Comparison of ENCODE assay signal across 19 cellular contexts in genomic region chr16:67864594-67864993, GRCh38. TPM values are rescaled to one million over a fixed set of nuclear protein-coding genes. Genes with fewer than 3 reads are reported as not detected.
DNase-seq lines count a peak whose midpoint lies in the region; ATAC-seq, FAIRE-seq and TF ChIP-seq lines count a peak whose summit lies in the region.
"Had no signal": no experiment of that assay in that cellular context is flagged by ENCODE, and none has a peak within 500 bp of the region (broad histone marks: within the 10 kb centered on the region; RNA-seq: fewer than 3 reads in every experiment).

No MANE protein-coding gene starts in this region.

- CTCF ChIA-PET in A549 (lab: Yijun Ruan, JAX) = interaction anchor here (0.6 to 9.3 kb wide), 10 partner anchors 9 to 580 kb away, joined by 3 to 86 read pairs (median 4); partner anchors contain the start of gene NRN1L
- CTCF ChIA-PET in GM12878 (lab: Yijun Ruan, JAX) = interaction anchor here (1.3 to 6.5 kb wide), 3 partner anchors 16 to 192 kb away, joined by 3 to 53 read pairs (median 11); no protein-coding TSS in a partner anchor

- H3K79me2 ChIP-seq in GM12878 (ENCODE audit: control insufficient read depth, insufficient read depth, low read length) (peaks cover 23% of the 10 kb centered on the region), osteoblast (ENCODE audit: insufficient read depth, low read length) (peaks cover 87% of the 10 kb centered on the region)

- TF ChIP-seq RAD21 in A549 (conservative IDR thresholded peaks at IDR 0.05 in 1 of 2, IDR thresholded peaks at IDR 0.05 in 1 of 2) = no peak
- TF ChIP-seq RAD21 in GM12878 (IDR thresholded peaks at IDR 0.05; ENCODE audit: insufficient read depth, low read depth, low read length) = no peak

- peaks cover 7% of the 10 kb centered on the region for H3K4me1 Mint-ChIP-seq in T-helper 1 cell treated with Interleukin-12 subunit alpha and Interleukin-12 subunit beta and Interleukin-4 antibody, amounts not matched to agents 30 μg/mL and 1 μg/mL, for 36 hours (ENCODE audit: low read depth)

- H3K27ac ChIP-seq in A549 (no peak overlapping the region), GM12878 (ENCODE audit: control insufficient read depth, insufficient read depth) (no peak overlapping the region), osteoblast (ENCODE audit: low read depth, low read length) (peak overlapping the region; percentile 56)
- H3K27ac ChIP-seq: epithelial cell of prostate had no signal

- H3K27me3 Mint-ChIP-seq in T-helper 1 cell treated with Interleukin-12 subunit alpha and Interleukin-12 subunit beta and Interleukin-4 antibody, amounts not matched to agents 30 μg/mL and 1 μg/mL, for 36 hours (ENCODE audit: low read depth) = no peaks in the 10 kb centered on the region
- H3K27me3 Mint-ChIP-seq: CD4-positive, alpha-beta memory T cell had no signal

- H4K20me1 ChIP-seq in GM12878 (ENCODE audit: control insufficient read depth, insufficient read depth) (0 out of 2 replicates have a peak, but pooled peaks cover 9% of the 10 kb centered on the region), osteoblast (ENCODE audit: insufficient read depth, low read length) (peaks cover 44% of the 10 kb centered on the region)

- no TSS peak for BruUV-seq in GM12878 (replicated peaks; lab: Mats Ljungman, UMichigan)

- H3K4me1 ChIP-seq in A549 = peaks cover 32% of the 10 kb centered on the region
- no peaks in the 10 kb centered on the region for H3K4me1 ChIP-seq in GM12878 (ENCODE audit: control insufficient read depth, insufficient read depth, low read length)
- peaks cover 37% of the 10 kb centered on the region for H3K4me1 ChIP-seq in osteoblast (ENCODE audit: insufficient read depth, low read length)

- intact Hi-C loops in GM12878 (cut with micrococcal nuclease; ENCODE audit: unreplicated experiment) = no loop called here

- H3K9me3 Mint-ChIP-seq in T-helper 1 cell treated with Interleukin-12 subunit alpha and Interleukin-12 subunit beta and Interleukin-4 antibody, amounts not matched to agents 30 μg/mL and 1 μg/mL, for 36 hours = no peaks in the 10 kb centered on the region
- H3K9me3 Mint-ChIP-seq: CD4-positive, alpha-beta memory T cell had no signal

- ATAC-seq in A549 (peak; percentile 32 to 57; a peak in 4 of 6 replicates), GM12878 (peak; percentile 31; the same call in 1 of the 3 replicates), HG03460 (IDR thresholded peaks at IDR 0.05; ENCODE audit: unreplicated experiment) (no peak), GM21576 (IDR thresholded peaks at IDR 0.05; ENCODE audit: unreplicated experiment) (no peak)

- POLR2A ChIA-PET in A549 (lab: Yijun Ruan, JAX) (no interaction called here), GM12878 (lab: Charles Lee) (no interaction called here)

- H3K4me3 ChIP-seq in A549 (no peak overlapping the region), GM12878 (no peak overlapping the region), osteoblast (ENCODE audit: insufficient read depth, low read length) (no peak overlapping the region)

- SMC1A ChIA-PET in GM12878 (lab: Charles Lee; ENCODE audit: uncharacterized antibody, unreplicated experiment) = interaction anchor here (1.4 to 1.5 kb wide), 2 partner anchors 46 to 48 kb away, joined by 4 to 5 read pairs; no protein-coding TSS in a partner anchor

- in situ Hi-C loops in GM12878 (cut with MboI) = no loop called here

- H3K36me3 ChIP-seq in GM12878 (ENCODE audit: control insufficient read depth in 2 of 2, insufficient read depth in 2 of 2, low read length in 1 of 2) = peaks cover 16 to 28% of the 10 kb centered on the region in 2 experiments
- H3K36me3 ChIP-seq in osteoblast (ENCODE audit: insufficient read depth, low read length) = peaks cover 59% of the 10 kb centered on the region

- no peak for TF ChIP-seq POLR2A in A549 (IDR thresholded peaks at IDR 0.05; ENCODE audit: low read length)
- no peak for TF ChIP-seq POLR2A in GM12878 (IDR thresholded peaks at IDR 0.05; ENCODE audit: low read depth, low read length)

- TF ChIP-seq EP300 in A549 (IDR thresholded peaks at IDR 0.05) (no peak), GM12878 (IDR thresholded peaks at IDR 0.05; ENCODE audit: borderline replicate concordance in 1 of 2, control insufficient read depth in 1 of 2, low read depth in 2 of 2, low read length in 2 of 2) (no peak)

- WGBS in A549 (ENCODE audit: missing lambda C conversion rate) = 83% methylated on average over 2 of the region's 2 CpGs
- WGBS in GM12878 (ENCODE audit: insufficient coverage, insufficient replicate concordance, low lambda C conversion rate, missing lambda C conversion rate) = 67% methylated on average over 2 of the region's 2 CpGs

- H2AFZ ChIP-seq in GM12878 (ENCODE audit: control insufficient read depth, low read depth, low read length) = no peak overlapping the region
- H2AFZ ChIP-seq in osteoblast (ENCODE audit: low read length) = no peak overlapping the region

- H3K27me3 ChIP-seq in GM12878 (replicated peaks in 1 of 2; ENCODE audit: control insufficient read depth in 2 of 2, insufficient read depth in 2 of 2, low read length in 1 of 2) = no peaks in the 10 kb centered on the region
- no peaks in the 10 kb centered on the region for H3K27me3 ChIP-seq in osteoblast (ENCODE audit: insufficient read depth, low read length)

- H3K9ac ChIP-seq in GM12878 (ENCODE audit: control insufficient read depth, insufficient read depth, low read length) = no peak overlapping the region

- DNase-seq in T-helper 1 cell (no peak), A549 (ENCODE audit: low read depth in 1 of 2, low spot score in 1 of 2) (no peak), GM12878 (ENCODE audit: low read depth, low spot score) (no peak), osteoblast (ENCODE audit: insufficient read length, low spot score, missing footprints) (peak; percentile 22), SKM-1 treated with dmso at 0.1 percent for 144 hours (lab: John Stamatoyannopoulos, UW; ENCODE audit: unreplicated experiment) (no peak)
- DNase-seq: activated CD4-positive, alpha-beta T cell treated with anti-CD3 and anti-CD28 coated beads, Interleukin-2, amount 50 U/mL, for 48 hours; activated effector memory CD4-positive, alpha-beta T cell treated with Interleukin-2 at 50 U/mL for 16 hours; CD4-positive, alpha-beta memory T cell; GOT3 had no signal

- peaks cover 12% of the 10 kb centered on the region for H3K36me3 Mint-ChIP-seq in T-helper 1 cell treated with Interleukin-12 subunit alpha and Interleukin-12 subunit beta and Interleukin-4 antibody, amounts not matched to agents 30 μg/mL and 1 μg/mL, for 36 hours (ENCODE audit: low read depth)

- H3K4me2 ChIP-seq in A549 (no peak overlapping the region), GM12878 (ENCODE audit: control insufficient read depth, insufficient read depth) (no peak overlapping the region), osteoblast (ENCODE audit: insufficient read depth, low read length) (no peak overlapping the region)

- TF ChIP-seq CTCF in A549 (IDR thresholded peaks at IDR 0.05) (no peak), GM12878 (IDR thresholded peaks at IDR 0.05 in 2 of 3, conservative IDR thresholded peaks at IDR 0.05 in 1 of 3; ENCODE audit: control insufficient read depth in 2 of 3, extremely low read depth in 1 of 3, insufficient read depth in 1 of 3, low read depth in 3 of 3, low read length in 3 of 3) (no peak), osteoblast (IDR thresholded peaks at IDR 0.05; ENCODE audit: extremely low read depth, low read depth, low read length) (no peak)

- no peaks in the 10 kb centered on the region for H3K9me3 ChIP-seq in A549
- no peaks in the 10 kb centered on the region for H3K9me3 ChIP-seq in GM12878 (replicated peaks; ENCODE audit: control insufficient read depth, insufficient read depth, low read length)
- H3K9me3 ChIP-seq in osteoblast (ENCODE audit: low read depth, low read length) = no peaks in the 10 kb centered on the region

- no peak overlapping the region for H3K4me3 Mint-ChIP-seq in T-helper 1 cell treated with Interleukin-12 subunit alpha and Interleukin-12 subunit beta and Interleukin-4 antibody, amounts not matched to agents 30 μg/mL and 1 μg/mL, for 36 hours
- H3K4me3 Mint-ChIP-seq: CD4-positive, alpha-beta memory T cell had no signal

- FAIRE-seq in A549 (lab: Jason Lieb, UNC) (no peak), GM12878 (lab: Jason Lieb, UNC) (no peak)
- FAIRE-seq: RCC 7860 had no signal

- peak overlapping the region; percentile 26 for H3K27ac Mint-ChIP-seq in T-helper 1 cell treated with Interleukin-12 subunit alpha and Interleukin-12 subunit beta and Interleukin-4 antibody, amounts not matched to agents 30 μg/mL and 1 μg/mL, for 36 hours

- RAD21 ChIA-PET in GM12878 (lab: Charles Lee; ENCODE audit: unreplicated experiment) = interaction anchor here (0.6 to 2.1 kb wide), 3 partner anchors 45 to 192 kb away, joined by 3 to 12 read pairs (median 6); no protein-coding TSS in a partner anchor

RNA-seq across cellular contexts. Expression of gene EDC4, which starts 8.3 kb away (rescaled TPM):
- polyA plus RNA-seq in A549 (2011; rRNA removed) = 21.0 and 35.3 TPM in 2 replicates
- polyA plus RNA-seq in A549 (2012; cell fraction: cytosol; rRNA removed) = 59.8 and 74.8 TPM in 2 replicates
- 294 and 395 TPM in 2 replicates for polyA plus RNA-seq in A549 (2012; cell fraction: nucleus; rRNA removed)
- polyA plus RNA-seq in A549 (2017; fragmentation: RNase III; extraction: RNeasy Plus Mini Kit Qiagen cat#74134 plus additional on column Dnase treatment) = 54.9 to 60.4 TPM (median 58.1 TPM) in 3 replicates
- 75.8 and 94.7 TPM in 2 replicates for polyA minus RNA-seq in A549 (2011; rRNA and poly(A)+ RNA removed)
- total RNA-seq in GM12878 (2013; cell fraction: nucleolus; rRNA removed) = 75.8 and 77.6 TPM in 2 replicates
- 50.3 and 53.7 TPM in 2 replicates for total RNA-seq in GM12878 (2014; rRNA removed)
- total RNA-seq in GM12878 (2014; rRNA removed; fragmentation: Illumina TruSeq; extraction: Trizol) = 38.1 and 42.1 TPM in 2 replicates
- 71.7 and 78.5 TPM in 2 replicates for total RNA-seq in GM12878 (2021)
- polyA plus RNA-seq in GM12878 (2011; ENCODE audit: low read depth) = 26.0 TPM
- 18.7 and 37.8 TPM in 2 replicates for polyA plus RNA-seq in GM12878 (2011; rRNA removed)
- polyA plus RNA-seq in GM12878 (2011; cell fraction: cytosol; rRNA removed) = 47.8 and 57.6 TPM in 2 replicates
- 232 and 265 TPM in 2 replicates for polyA plus RNA-seq in GM12878 (2011; cell fraction: nucleus; rRNA removed)
- polyA plus RNA-seq in GM12878 (2012) = 44.4 and 51.4 TPM in 2 replicates
- 24.1 and 53.0 TPM in 2 replicates for polyA plus RNA-seq in GM12878 (2014; fragmentation: Illumina TruSeq; extraction: Trizol)
- 1 to 10 TPM; 1.2 to 2.2 TPM for polyA plus RNA-seq in GM12878 (2014; fragmentation: Nextera tagmentation; extraction: Ambion mirVana)
- polyA plus RNA-seq in GM12878 (2014; rRNA removed) = 56.1 and 63.2 TPM in 2 replicates
- 10 to 100 TPM; 82.2 to 86.0 TPM for polyA plus RNA-seq in GM12878 (2016; fragmentation: Nextera tagmentation; extraction: Ambion mirVana)
- 70.8 and 109 TPM in 2 replicates for polyA minus RNA-seq in GM12878 (2011; rRNA and poly(A)+ RNA removed)
- polyA minus RNA-seq in GM12878 (2011; cell fraction: cytosol; rRNA and poly(A)+ RNA removed) = 38.8 and 51.8 TPM in 2 replicates
- 39.8 and 66.8 TPM in 2 replicates for polyA minus RNA-seq in GM12878 (2011; cell fraction: nucleus; rRNA and poly(A)+ RNA removed)
- 45.7 and 60.8 TPM in 2 replicates for total RNA-seq in osteoblast

RNA-seq across cellular contexts. Expression of gene CENPT, which starts 17.1 kb away (rescaled TPM):
- polyA plus RNA-seq in A549 (2011; rRNA removed) = 18.2 and 19.1 TPM in 2 replicates
- polyA plus RNA-seq in A549 (2012; cell fraction: cytosol; rRNA removed) = 40.2 and 42.7 TPM in 2 replicates
- polyA plus RNA-seq in A549 (2012; cell fraction: nucleus; rRNA removed) = 322 and 345 TPM in 2 replicates
- 35.9 to 40.3 TPM (median 36.9 TPM) in 3 replicates for polyA plus RNA-seq in A549 (2017; fragmentation: RNase III; extraction: RNeasy Plus Mini Kit Qiagen cat#74134 plus additional on column Dnase treatment)
- 23.4 and 24.1 TPM in 2 replicates for polyA minus RNA-seq in A549 (2011; rRNA and poly(A)+ RNA removed)
- 55.0 and 58.0 TPM in 2 replicates for total RNA-seq in GM12878 (2013; cell fraction: nucleolus; rRNA removed)
- 26.7 and 29.0 TPM in 2 replicates for total RNA-seq in GM12878 (2014; rRNA removed)
- 14.9 and 15.1 TPM in 2 replicates for total RNA-seq in GM12878 (2014; rRNA removed; fragmentation: Illumina TruSeq; extraction: Trizol)
- 31.4 and 36.6 TPM in 2 replicates for total RNA-seq in GM12878 (2021)
- polyA plus RNA-seq in GM12878 (2011; ENCODE audit: low read depth) = 15.2 TPM
- polyA plus RNA-seq in GM12878 (2011; rRNA removed) = 16.2 and 22.4 TPM in 2 replicates
- polyA plus RNA-seq in GM12878 (2011; cell fraction: cytosol; rRNA removed) = 29.9 and 40.6 TPM in 2 replicates
- polyA plus RNA-seq in GM12878 (2011; cell fraction: nucleus; rRNA removed) = 311 and 313 TPM in 2 replicates
- 30.9 and 36.2 TPM in 2 replicates for polyA plus RNA-seq in GM12878 (2012)
- polyA plus RNA-seq in GM12878 (2014; fragmentation: Illumina TruSeq; extraction: Trizol) = 9.4 and 20.1 TPM in 2 replicates
- 1 to 10 TPM; 1.1 to 5.7 TPM for polyA plus RNA-seq in GM12878 (2014; fragmentation: Nextera tagmentation; extraction: Ambion mirVana)
- 44.4 and 51.2 TPM in 2 replicates for polyA plus RNA-seq in GM12878 (2014; rRNA removed)
- 10 to 100 TPM; 41.7 to 45.7 TPM for polyA plus RNA-seq in GM12878 (2016; fragmentation: Nextera tagmentation; extraction: Ambion mirVana)
- polyA minus RNA-seq in GM12878 (2011; rRNA and poly(A)+ RNA removed) = 8.7 and 19.5 TPM in 2 replicates
- polyA minus RNA-seq in GM12878 (2011; cell fraction: cytosol; rRNA and poly(A)+ RNA removed) = 8.7 and 11.4 TPM in 2 replicates
- polyA minus RNA-seq in GM12878 (2011; cell fraction: nucleus; rRNA and poly(A)+ RNA removed) = 29.0 and 39.4 TPM in 2 replicates
- total RNA-seq in osteoblast = 24.2 and 25.6 TPM in 2 replicates

RNA-seq across cellular contexts. Expression of gene NUTF2, which starts 17.9 kb away (rescaled TPM):
- 168 and 209 TPM in 2 replicates for polyA plus RNA-seq in A549 (2011; rRNA removed)
- 585 and 606 TPM in 2 replicates for polyA plus RNA-seq in A549 (2012; cell fraction: cytosol; rRNA removed)
- polyA plus RNA-seq in A549 (2012; cell fraction: nucleus; rRNA removed) = 173 and 271 TPM in 2 replicates
- polyA plus RNA-seq in A549 (2017; fragmentation: RNase III; extraction: RNeasy Plus Mini Kit Qiagen cat#74134 plus additional on column Dnase treatment) = 270 to 301 TPM (median 287 TPM) in 3 replicates
- 446 and 461 TPM in 2 replicates for polyA minus RNA-seq in A549 (2011; rRNA and poly(A)+ RNA removed)
- 39.9 and 49.1 TPM in 2 replicates for total RNA-seq in GM12878 (2013; cell fraction: nucleolus; rRNA removed)
- 116 and 120 TPM in 2 replicates for total RNA-seq in GM12878 (2014; rRNA removed)
- total RNA-seq in GM12878 (2014; rRNA removed; fragmentation: Illumina TruSeq; extraction: Trizol) = 113 and 129 TPM in 2 replicates
- 128 and 130 TPM in 2 replicates for total RNA-seq in GM12878 (2021)
- 66.0 TPM for polyA plus RNA-seq in GM12878 (2011; ENCODE audit: low read depth)
- 83.7 and 155 TPM in 2 replicates for polyA plus RNA-seq in GM12878 (2011; rRNA removed)
- polyA plus RNA-seq in GM12878 (2011; cell fraction: cytosol; rRNA removed) = 219 and 321 TPM in 2 replicates
- 147 and 148 TPM in 2 replicates for polyA plus RNA-seq in GM12878 (2011; cell fraction: nucleus; rRNA removed)
- 129 and 131 TPM in 2 replicates for polyA plus RNA-seq in GM12878 (2012)
- polyA plus RNA-seq in GM12878 (2014; fragmentation: Illumina TruSeq; extraction: Trizol) = 152 and 185 TPM in 2 replicates
- 100 to 1,000 TPM; 220 to 245 TPM for polyA plus RNA-seq in GM12878 (2014; fragmentation: Nextera tagmentation; extraction: Ambion mirVana)
- polyA plus RNA-seq in GM12878 (2014; rRNA removed) = 212 and 231 TPM in 2 replicates
- polyA plus RNA-seq in GM12878 (2016; fragmentation: Nextera tagmentation; extraction: Ambion mirVana) = 100 to 1,000 TPM; 323 to 342 TPM
- 273 and 286 TPM in 2 replicates for polyA minus RNA-seq in GM12878 (2011; rRNA and poly(A)+ RNA removed)
- polyA minus RNA-seq in GM12878 (2011; cell fraction: cytosol; rRNA and poly(A)+ RNA removed) = 99.0 and 131 TPM in 2 replicates
- 32.8 and 49.0 TPM in 2 replicates for polyA minus RNA-seq in GM12878 (2011; cell fraction: nucleus; rRNA and poly(A)+ RNA removed)
- 203 TPM in 2 replicates for total RNA-seq in osteoblast

RNA-seq across cellular contexts. Expression of gene NRN1L, which starts 20.1 kb away (rescaled TPM):
- polyA plus RNA-seq in A549 (2011; rRNA removed) (0.22 and 0.34 TPM in 2 replicates), A549 (2017; fragmentation: RNase III; extraction: RNeasy Plus Mini Kit Qiagen cat#74134 plus additional on column Dnase treatment) (not detected in 3 replicates), GM12878 (2011; rRNA removed) (0.20 TPM in 1 of 2 replicates, not detected in the other), GM12878 (2014; fragmentation: Illumina TruSeq; extraction: Trizol) (0.28 TPM in 1 of 2 replicates, not detected in the other), GM12878 (2014; fragmentation: Nextera tagmentation; extraction: Ambion mirVana) (under 1 TPM in 1 of 2 experiments, not detected in 1; 0.11 TPM), GM12878 (2014; rRNA removed) (0.60 and 0.99 TPM in 2 replicates), GM12878 (2016; fragmentation: Nextera tagmentation; extraction: Ambion mirVana) (under 1 TPM in 1 of 2 experiments, not detected in 1; 0.21 TPM)
- 0.24 and 0.34 TPM in 2 replicates for polyA plus RNA-seq in A549 (2012; cell fraction: cytosol; rRNA removed)
- polyA plus RNA-seq in A549 (2012; cell fraction: nucleus; rRNA removed) = 4.4 and 4.6 TPM in 2 replicates
- polyA minus RNA-seq in A549 (2011; rRNA and poly(A)+ RNA removed) = 0.33 TPM in 1 of 2 replicates, not detected in the other
- not detected in 2 replicates for total RNA-seq in GM12878 (2013; cell fraction: nucleolus; rRNA removed)
- total RNA-seq in GM12878 (2014; rRNA removed) (0.40 TPM in 1 of 2 replicates, not detected in the other), GM12878 (2014; rRNA removed; fragmentation: Illumina TruSeq; extraction: Trizol) (not detected in 2 replicates), GM12878 (2021) (0.92 TPM in 1 of 2 replicates, not detected in the other), osteoblast (0.29 TPM in 1 of 2 replicates, not detected in the other)
- polyA plus RNA-seq in GM12878 (2011; ENCODE audit: low read depth) = not detected
- polyA plus RNA-seq in GM12878 (2011; cell fraction: cytosol; rRNA removed) = 0.31 and 0.60 TPM in 2 replicates
- 4.7 and 5.7 TPM in 2 replicates for polyA plus RNA-seq in GM12878 (2011; cell fraction: nucleus; rRNA removed)
- 0.81 and 2.4 TPM in 2 replicates for polyA plus RNA-seq in GM12878 (2012)
- 0.36 TPM in 1 of 2 replicates, not detected in the other for polyA minus RNA-seq in GM12878 (2011; rRNA and poly(A)+ RNA removed)
- not detected in 2 replicates for polyA minus RNA-seq in GM12878 (2011; cell fraction: cytosol; rRNA and poly(A)+ RNA removed)
- 0.48 TPM in 1 of 2 replicates, not detected in the other for polyA minus RNA-seq in GM12878 (2011; cell fraction: nucleus; rRNA and poly(A)+ RNA removed)
- total RNA-seq: cerebellum, fibroblast of villous mesenchyme, mesenteric fat pad, SK-MEL-5, ureter had no signal

RNA-seq across cellular contexts. Expression of gene THAP11, which starts 22.5 kb away (rescaled TPM):
- 33.2 and 44.0 TPM in 2 replicates for polyA plus RNA-seq in A549 (2011; rRNA removed)
- polyA plus RNA-seq in A549 (2012; cell fraction: cytosol; rRNA removed) = 56.9 and 68.8 TPM in 2 replicates
- 32.7 and 40.9 TPM in 2 replicates for polyA plus RNA-seq in A549 (2012; cell fraction: nucleus; rRNA removed)
- polyA plus RNA-seq in A549 (2017; fragmentation: RNase III; extraction: RNeasy Plus Mini Kit Qiagen cat#74134 plus additional on column Dnase treatment) = 27.2 to 30.9 TPM (median 30.0 TPM) in 3 replicates
- polyA minus RNA-seq in A549 (2011; rRNA and poly(A)+ RNA removed) = 22.3 and 22.6 TPM in 2 replicates
- total RNA-seq in GM12878 (2013; cell fraction: nucleolus; rRNA removed) = 7.5 and 9.4 TPM in 2 replicates
- 31.9 and 35.8 TPM in 2 replicates for total RNA-seq in GM12878 (2014; rRNA removed)
- 12.7 and 13.6 TPM in 2 replicates for total RNA-seq in GM12878 (2014; rRNA removed; fragmentation: Illumina TruSeq; extraction: Trizol)
- 27.3 and 30.0 TPM in 2 replicates for total RNA-seq in GM12878 (2021)
- 10.3 TPM for polyA plus RNA-seq in GM12878 (2011; ENCODE audit: low read depth)
- 21.9 and 30.6 TPM in 2 replicates for polyA plus RNA-seq in GM12878 (2011; rRNA removed)
- polyA plus RNA-seq in GM12878 (2011; cell fraction: cytosol; rRNA removed) = 33.7 and 42.8 TPM in 2 replicates
- polyA plus RNA-seq in GM12878 (2011; cell fraction: nucleus; rRNA removed) = 18.9 and 22.1 TPM in 2 replicates
- 14.7 and 15.7 TPM in 2 replicates for polyA plus RNA-seq in GM12878 (2012)
- 6.5 and 10.9 TPM in 2 replicates for polyA plus RNA-seq in GM12878 (2014; fragmentation: Illumina TruSeq; extraction: Trizol)
- polyA plus RNA-seq in GM12878 (2014; fragmentation: Nextera tagmentation; extraction: Ambion mirVana) = 1 to 10 TPM; 2.5 to 7.7 TPM
- 27.5 TPM in 2 replicates for polyA plus RNA-seq in GM12878 (2014; rRNA removed)
- polyA plus RNA-seq in GM12878 (2016; fragmentation: Nextera tagmentation; extraction: Ambion mirVana) = 10 to 100 TPM; 15.3 to 36.7 TPM
- polyA minus RNA-seq in GM12878 (2011; rRNA and poly(A)+ RNA removed) = 20.9 and 25.8 TPM in 2 replicates
- 9.9 and 13.7 TPM in 2 replicates for polyA minus RNA-seq in GM12878 (2011; cell fraction: cytosol; rRNA and poly(A)+ RNA removed)
- polyA minus RNA-seq in GM12878 (2011; cell fraction: nucleus; rRNA and poly(A)+ RNA removed) = 7.6 and 9.6 TPM in 2 replicates
- 23.6 and 25.7 TPM in 2 replicates for total RNA-seq in osteoblast

Comparison
In these comparisons a context has a peak if more than half of its experiments do, and no peak if none do; other contexts are left out.
1. ATAC-seq: peak in A549 (2 of 2) and GM12878 (single experiment); none in HG03460 (single experiment) and GM21576 (single experiment).